In genomic region chrX:22373766-22374165, GRCh38 we compare ENCODE assay signal across 21 cellular contexts.
"Had no signal": no experiment of that assay in that cellular context is flagged by ENCODE, and none has a peak within 500 bp of the region (broad histone marks: within the 10 kb centered on the region; RNA-seq: fewer than 3 reads in every experiment).

No MANE protein-coding gene starts in this region.

- H3K4me1 ChIP-seq: left ventricle myocardium inferior, lower lobe of right lung, transverse colon had no signal

- DNase-seq: cortex of kidney; effector memory CD4-positive, alpha-beta T cell; erythroblast; foreskin melanocyte; head of caudate nucleus; kidney; left cardiac atrium; left ventricle myocardium inferior; lower lobe of right lung; natural killer cell; posterior cingulate gyrus; stimulated activated CD4-positive, alpha-beta T cell treated with anti-CD3 and anti-CD28 coated beads, Interleukin-2, amount 100 ng/mL, for 24 hours; stimulated activated CD4-positive, alpha-beta T cell treated with anti-CD3 and anti-CD28 coated beads, Interleukin-4, amount 100 ng/mL, for 4 hours; stimulated activated naive B cell treated with anti-CD40 and anti-IgM and Interleukin-4, amounts not matched to agents 10 μg/mL and 1 μg/mL and 100 μg/mL, for 72 hours; stimulated activated naive CD8-positive, alpha-beta T cell treated with anti-CD3 and anti-CD28 coated beads, Interleukin-15, amount 100 ng/mL, for 72 hours; substantia nigra; transverse colon had no signal

- ATAC-seq: left cardiac atrium; lower lobe of right lung; natural killer cell; sciatic nerve; stimulated activated naive B cell treated with anti-CD40 and anti-IgM and Interleukin-4, amounts not matched to agents 10 μg/mL and 1 μg/mL and 100 μg/mL, for 72 hours; stimulated activated naive CD8-positive, alpha-beta T cell treated with anti-CD3 and anti-CD28 coated beads, Interleukin-15, amount 100 ng/mL, for 72 hours had no signal

- H3K36me3 ChIP-seq: left ventricle myocardium inferior, lower lobe of right lung, thoracic aorta, transverse colon had no signal

- H3K27ac ChIP-seq: hepatocyte, left ventricle myocardium inferior, lower lobe of right lung, thoracic aorta, transverse colon had no signal

- H3K4me2 ChIP-seq: hepatocyte had no signal

- H3K27me3 ChIP-seq: hepatocyte, transverse colon had no signal

- H3K9me3 ChIP-seq: left ventricle myocardium inferior, lower lobe of right lung, thoracic aorta, transverse colon had no signal

- FAIRE-seq: endometrium, kidney had no signal

- H3K4me3 ChIP-seq: hepatocyte, left ventricle myocardium inferior, lower lobe of right lung, thoracic aorta, transverse colon had no signal
